8 cellular contexts compared by ENCODE assay signal in genomic region chr11:32809313-32809712, GRCh38. TPM values are rescaled to one million over a fixed set of nuclear protein-coding genes. Genes with fewer than 3 reads are reported as not detected.
DNase-seq lines count a peak whose midpoint lies in the region; ATAC-seq and TF ChIP-seq lines count a peak whose summit lies in the region.

No MANE protein-coding gene starts in this region.

- H3K9me3 ChIP-seq in GM23248 (ENCODE audit: low read depth): no peaks in the 10 kb centered on the region
- H3K9me3 ChIP-seq in IMR-90 (ENCODE audit: control insufficient read depth, insufficient read depth, low read length): no peaks in the 10 kb centered on the region
- H3K9me3 ChIP-seq in NT2/D1 (ENCODE audit: insufficient read depth, low read length): no peaks in the 10 kb centered on the region
- no peaks in the 10 kb centered on the region for H3K9me3 ChIP-seq in parathyroid adenoma (ENCODE audit: control insufficient read depth, low read length)

- no peaks in the 10 kb centered on the region for H3K27me3 ChIP-seq in GM23248 (replicated peaks; ENCODE audit: insufficient read depth)
- no peaks in the 10 kb centered on the region; the same call in 1 of the 2 replicates for H3K27me3 ChIP-seq in IMR-90 (ENCODE audit: control insufficient read depth, insufficient read depth, low read length)
- no peaks in the 10 kb centered on the region for H3K27me3 ChIP-seq in NT2/D1 (ENCODE audit: insufficient read depth, insufficient read length)
- H3K27me3 ChIP-seq in parathyroid adenoma (ENCODE audit: control insufficient read depth, insufficient read depth, low read length): no peaks in the 10 kb centered on the region

- no peak overlapping the region for H3K23ac ChIP-seq in IMR-90 (ENCODE audit: low read depth, low read length)

- H3K4me3 Mint-ChIP-seq in activated T-cell treated with anti-CD3 and anti-CD28 coated beads, Interleukin-2, amount 50 U/mL, for 72 hours: no peak overlapping the region

- H3K4me1 ChIP-seq in GM23248 (ENCODE audit: insufficient read depth) (no peaks in the 10 kb centered on the region), IMR-90 (ENCODE audit: control insufficient read depth, insufficient read depth, low read length) (no peaks in the 10 kb centered on the region), NT2/D1 (ENCODE audit: insufficient read depth, insufficient read length) (no peaks in the 10 kb centered on the region), parathyroid adenoma (no peaks in the 10 kb centered on the region)

- no peak overlapping the region for H2AK5ac ChIP-seq in IMR-90 (ENCODE audit: low read depth, low read length)

- H3K4me3 ChIP-seq in GM23248: no peak overlapping the region
- no peak overlapping the region for H3K4me3 ChIP-seq in IMR-90 (ENCODE audit: insufficient read depth, low read depth, low read length)
- no peak overlapping the region for H3K4me3 ChIP-seq in NT2/D1 (ENCODE audit: insufficient read length, low read depth)
- H3K4me3 ChIP-seq in parathyroid adenoma (ENCODE audit: low read depth, low read length): no peak overlapping the region

- no peak overlapping the region for H4K5ac ChIP-seq in IMR-90 (ENCODE audit: low read depth, low read length)

- no peak overlapping the region for H3K18ac ChIP-seq in IMR-90 (ENCODE audit: low read depth, low read length)

- dilution Hi-C loops in IMR-90 (cut with HindIII; ENCODE audit: low sequenced_read_pairs, unreplicated experiment): no loop called here

- H4K91ac ChIP-seq in IMR-90 (ENCODE audit: insufficient read depth, low read depth, low read length): no peak overlapping the region

- TF ChIP-seq CTCF in IMR-90 (conservative IDR thresholded peaks at IDR 0.05; ENCODE audit: low read depth, low read length): peak; percentile 73
- TF ChIP-seq CTCF in parathyroid adenoma (IDR thresholded peaks at IDR 0.05): peak; percentile 38

- H3K9ac ChIP-seq in GM23248: no peak overlapping the region
- H3K9ac ChIP-seq in IMR-90 (ENCODE audit: low read depth, low read length): no peak overlapping the region
- no peak overlapping the region for H3K9ac ChIP-seq in NT2/D1 (ENCODE audit: insufficient read length, low read depth)
- no peak overlapping the region for H3K9ac ChIP-seq in parathyroid adenoma

- H3K9me3 Mint-ChIP-seq in activated T-cell treated with anti-CD3 and anti-CD28 coated beads, Interleukin-2, amount 50 U/mL, for 72 hours: no peaks in the 10 kb centered on the region

- no peak overlapping the region for H2BK15ac ChIP-seq in IMR-90 (ENCODE audit: low read depth, low read length)

- no peak overlapping the region for H2BK5ac ChIP-seq in IMR-90 (ENCODE audit: low read depth, low read length, poor library complexity, severe bottlenecking)

- CTCF ChIA-PET in IMR-90 (lab: Yijun Ruan, JAX): interaction anchor here (0.6 to 1.9 kb wide), 10 partner anchors 11 to 354 kb away, joined by 3 to 7 read pairs (median 4); no protein-coding TSS in a partner anchor

- H4K8ac ChIP-seq in IMR-90 (ENCODE audit: low read depth in 2 of 2, low read length in 2 of 2): no peak overlapping the region

- H3K79me2 ChIP-seq in GM23248 (ENCODE audit: insufficient read depth) (no peaks in the 10 kb centered on the region), parathyroid adenoma (no peaks in the 10 kb centered on the region)

- peak; percentile 76 for TF ChIP-seq RAD21 in IMR-90 (IDR thresholded peaks at IDR 0.05; ENCODE audit: low read length)

- H3F3A ChIP-seq in GM23248 (ENCODE audit: insufficient read depth): no peaks in the 10 kb centered on the region

- no peaks in the 10 kb centered on the region for H3K9me1 ChIP-seq in IMR-90 (ENCODE audit: insufficient read depth, low read length)

- no peaks in the 10 kb centered on the region for H3K36me3 Mint-ChIP-seq in activated T-cell treated with anti-CD3 and anti-CD28 coated beads, Interleukin-2, amount 50 U/mL, for 72 hours (ENCODE audit: insufficient read depth in 2 of 2)

- BruUV-seq in IMR-90 (replicated peaks; lab: Mats Ljungman, UMichigan): no TSS peak

- H3K14ac ChIP-seq in IMR-90 (replicated peaks; ENCODE audit: low read depth, low read length): no peak overlapping the region

- no peak overlapping the region for H2BK20ac ChIP-seq in IMR-90 (ENCODE audit: low read depth, low read length)

- H3K4me2 ChIP-seq in GM23248 (ENCODE audit: unreplicated experiment): no peak overlapping the region
- no peak overlapping the region for H3K4me2 ChIP-seq in IMR-90 (ENCODE audit: low read depth, low read length)
- no peak overlapping the region for H3K4me2 ChIP-seq in parathyroid adenoma (ENCODE audit: low read length)

- WGBS in GM23248 (ENCODE audit: low coverage in 1 of 2, low lambda C conversion rate in 2 of 2, missing lambda C conversion rate in 2 of 2), 2 experiments: 32 to 35% methylated on average over 3 of the region's 3 CpGs
- no CpG with 5 or more reads among the region's 3 CpGs for WGBS in IMR-90 (ENCODE audit: extremely low coverage in 2 of 2, insufficient read length in 1 of 2), 2 experiments

- H4K20me1 ChIP-seq in GM23248 (ENCODE audit: insufficient read depth) (no peaks in the 10 kb centered on the region), IMR-90 (ENCODE audit: insufficient read depth, low read length) (no peaks in the 10 kb centered on the region)

- H2AK9ac ChIP-seq in IMR-90 (replicated peaks; ENCODE audit: low read depth, low read length, poor library complexity): no peak overlapping the region

- H3K27ac Mint-ChIP-seq in activated T-cell treated with anti-CD3 and anti-CD28 coated beads, Interleukin-2, amount 50 U/mL, for 72 hours: no peak overlapping the region

- ATAC-seq in IMR-90 (ENCODE audit: low read depth): peak; percentile 100
- peak; percentile 72 to 80 for ATAC-seq in activated T-cell treated with anti-CD3 and anti-CD28 coated beads, Interleukin-2, amount 50 U/mL, for 72 hours (replicated peaks in 1 of 2)

- POLR2A ChIA-PET in IMR-90 (lab: Charles Lee; ENCODE audit: unreplicated experiment): no interaction called here

- H3K27ac ChIP-seq in GM23248 (no peak overlapping the region), IMR-90 (ENCODE audit: insufficient read depth, low read length) (no peak overlapping the region), parathyroid adenoma (no peak overlapping the region)

- no peak overlapping the region for H3K4ac ChIP-seq in IMR-90 (ENCODE audit: low read depth, low read length)

- H3K27me3 Mint-ChIP-seq in activated T-cell treated with anti-CD3 and anti-CD28 coated beads, Interleukin-2, amount 50 U/mL, for 72 hours (ENCODE audit: low read depth): no peaks in the 10 kb centered on the region

- no peak overlapping the region for H2AFZ ChIP-seq in GM23248
- H2AFZ ChIP-seq in IMR-90 (replicated peaks; ENCODE audit: low read length, poor library complexity): no peak overlapping the region
- H2AFZ ChIP-seq in parathyroid adenoma: no peak overlapping the region

- H3K56ac ChIP-seq in IMR-90 (ENCODE audit: extremely low read depth, insufficient read depth, low read length): no peak overlapping the region

- TF ChIP-seq POLR2A in IMR-90 (IDR thresholded peaks at IDR 0.05; ENCODE audit: low read depth, low read length): no peak

- H2BK120ac ChIP-seq in IMR-90 (ENCODE audit: low read depth, low read length): no peak overlapping the region

- in situ Hi-C loops in GM23248 (cut with MboI): no loop called here
- in situ Hi-C loops in IMR-90 (cut with MboI; ENCODE audit: low sequenced_read_pairs): loop anchor here (25.0 kb wide), 1 partner anchor 128 kb away; no protein-coding TSS in a partner anchor

- H3K79me1 ChIP-seq in IMR-90 (ENCODE audit: low read depth in 1 of 2, low read length in 2 of 2): no peaks in the 10 kb centered on the region

- no peaks in the 10 kb centered on the region for H3K4me1 Mint-ChIP-seq in activated T-cell treated with anti-CD3 and anti-CD28 coated beads, Interleukin-2, amount 50 U/mL, for 72 hours (ENCODE audit: low read depth)

- DNase-seq in GM04504 (ENCODE audit: low read depth): peak; percentile 38
- peak; percentile 79 for DNase-seq in GM23248
- DNase-seq in IMR-90: peak; percentile 72
- peak; percentile 57 for DNase-seq in NT2/D1 (ENCODE audit: low read depth, low spot score)
- DNase-seq in activated T-cell treated with anti-CD3 and anti-CD28 coated beads, Interleukin-2, amount 50 U/mL, for 72 hours: peak; percentile 58 to 65
- DNase-seq in glomerular endothelial cell (ENCODE audit: extremely low read depth, low read depth, low spot score): peak; percentile 44
- DNase-seq in cortex of kidney (lab: John Stamatoyannopoulos, UW): no peak

- intact Hi-C loops in IMR-90 (cut with micrococcal nuclease): loop anchor here (1.0 to 5.0 kb wide), 3 partner anchors 83 to 256 kb away; partner anchors contain the start of gene QSER1

- H3K36me3 ChIP-seq in GM23248 (ENCODE audit: low read depth): no peaks in the 10 kb centered on the region
- H3K36me3 ChIP-seq in IMR-90 (ENCODE audit: control insufficient read depth, insufficient read depth, low read length): no peaks in the 10 kb centered on the region
- H3K36me3 ChIP-seq in NT2/D1 (ENCODE audit: insufficient read depth, insufficient read length, low read length): no peaks in the 10 kb centered on the region
- H3K36me3 ChIP-seq in parathyroid adenoma (ENCODE audit: control insufficient read depth, insufficient read depth, low read length): no peaks in the 10 kb centered on the region

- H3K9me2 ChIP-seq in GM23248 (ENCODE audit: insufficient read depth): no peaks in the 10 kb centered on the region

TF ChIP-seq in IMR-90, 13 proteins besides CTCF, POLR2A, EP300 and RAD21:
- TF ChIP-seq CHD1 (IDR thresholded peaks at IDR 0.05; ENCODE audit: low read depth, low read length) (no peak), SMC3 (IDR thresholded peaks at IDR 0.05; ENCODE audit: low read depth, low read length) (peak; percentile 50; the same call in 1 of the 2 replicates)
TF ChIP-seq in IMR-90: peak in this region for 1.

RNA-seq across cellular contexts. Expression of gene CCDC73, which starts 14.9 kb away (rescaled TPM):
- total RNA-seq in GM23248 (2014; rRNA removed; shearing (Covaris generic)): not detected in 2 replicates
- polyA plus RNA-seq in GM23248 (2016; fragmentation: Nextera tagmentation; extraction: Ambion mirVana) (not detected in 2 replicates), IMR-90 (2012; rRNA removed) (not detected in 2 replicates)
- total RNA-seq in IMR-90 (2012; rRNA removed) (not detected in 2 replicates), glomerular endothelial cell (not detected in 2 replicates)
- polyA plus RNA-seq in IMR-90 (2012; cell fraction: cytosol; rRNA removed): not detected in 2 replicates
- not detected in 2 replicates for polyA plus RNA-seq in IMR-90 (2012; cell fraction: nucleus; rRNA removed; ENCODE audit: low replicate concordance)
- total RNA-seq in activated T-cell treated with anti-CD3 and anti-CD28 coated beads, Interleukin-2, amount 50 U/mL, for 72 hours: not detected

RNA-seq across cellular contexts. Expression of gene PRRG4, which starts 20.4 kb away (rescaled TPM):
- total RNA-seq in GM23248 (2014; rRNA removed; shearing (Covaris generic)): not detected in 2 replicates
- not detected in 2 replicates for polyA plus RNA-seq in GM23248 (2016; fragmentation: Nextera tagmentation; extraction: Ambion mirVana)
- not detected in 2 replicates for total RNA-seq in IMR-90 (2012; rRNA removed)
- polyA plus RNA-seq in IMR-90 (2012; rRNA removed): not detected in 2 replicates
- not detected in 2 replicates for polyA plus RNA-seq in IMR-90 (2012; cell fraction: cytosol; rRNA removed)
- not detected in 2 replicates for polyA plus RNA-seq in IMR-90 (2012; cell fraction: nucleus; rRNA removed; ENCODE audit: low replicate concordance)
- under 1 TPM; 0.29 to 0.37 TPM for total RNA-seq in activated T-cell treated with anti-CD3 and anti-CD28 coated beads, Interleukin-2, amount 50 U/mL, for 72 hours
- total RNA-seq in glomerular endothelial cell: 0.44 and 0.88 TPM in 2 replicates
